In the genomic region with DNA sequence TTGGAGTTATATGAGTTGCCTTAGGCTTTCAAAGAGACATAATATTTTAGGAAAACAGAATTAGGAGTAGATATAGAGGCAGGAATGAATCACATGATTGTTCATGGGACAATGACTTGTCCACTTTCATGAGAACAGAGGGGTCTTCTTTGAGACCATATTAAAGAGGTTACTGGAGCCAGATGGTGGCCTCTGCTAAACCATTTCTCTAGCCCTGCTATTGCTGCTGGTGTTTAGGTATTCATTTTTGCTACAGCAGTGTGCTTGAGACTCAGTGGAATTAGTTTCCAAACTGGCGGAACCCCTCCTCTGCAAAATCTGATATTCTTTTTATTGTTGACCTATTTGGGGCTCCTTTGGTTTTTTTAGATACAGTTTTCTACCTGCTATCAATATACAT, we compare ENCODE assay signal across 23 cellular contexts.
"Had no signal": no experiment of that assay in that cellular context is flagged by ENCODE, and none has a peak within 500 bp of the region (broad histone marks: within the 10 kb centered on the region; RNA-seq: fewer than 3 reads in every experiment).

No MANE protein-coding gene starts in this region.

- H3K36me3 ChIP-seq: left lung, pancreas, right atrium auricular region had no signal

- H3K27me3 ChIP-seq: left lung, pancreas, right atrium auricular region, spleen, tibial artery had no signal

- H3K4me1 ChIP-seq: pancreas, psoas muscle had no signal

- H3K9me3 ChIP-seq: left lung, pancreas, psoas muscle, right atrium auricular region, spleen, tibial artery had no signal

- H3K9me3 Mint-ChIP-seq: activated B cell treated with CpG ODN at 0.5 μM for 24 hours; activated CD4-positive, alpha-beta memory T cell treated with anti-CD3 and anti-CD28 coated beads, Interleukin-2, amount 10 ng/mL, durations not matched to agents 7 days and 5 days; activated naive CD8-positive, alpha-beta T cell treated with anti-CD3 and anti-CD28 coated beads, Interleukin-2, amount 50 U/mL, for 24 hours; naive thymus-derived CD8-positive, alpha-beta T cell had no signal

- DNase-seq: activated B cell treated with CpG ODN at 0.5 μM for 24 hours; activated CD4-positive, alpha-beta memory T cell treated with anti-CD3 and anti-CD28 coated beads, Interleukin-2, amount 10 ng/mL, durations not matched to agents 7 days and 5 days; activated CD4-positive, alpha-beta T cell treated with anti-CD3 and anti-CD28 coated beads for 4 hours; activated effector memory CD4-positive, alpha-beta T cell treated with anti-CD3 and anti-CD28 coated beads, Interleukin-2, amount 50 U/mL, for 16 hours; activated naive CD4-positive, alpha-beta T cell treated with anti-CD3 and anti-CD28 coated beads, Interleukin-2, amount 50 U/mL, for 16 hours; activated naive CD8-positive, alpha-beta T cell treated with anti-CD3 and anti-CD28 coated beads, Interleukin-2, amount 50 U/mL, for 24 hours; activated T-cell treated with anti-CD3 and anti-CD28 coated beads, Interleukin-2, amount 50 U/mL, for 72 hours; central memory CD4-positive, alpha-beta T cell; endodermal cell; kidney; left lung; naive thymus-derived CD8-positive, alpha-beta T cell; pancreas; spleen; stimulated activated CD4-positive, alpha-beta T cell treated with anti-CD3 and anti-CD28 coated beads, Interleukin-4, amount 100 ng/mL, for 1 hour; stimulated activated naive CD4-positive, alpha-beta T cell treated with Interleukin-2 at 50 U/mL for 16 hours; T-helper 17 cell; tibial artery had no signal

- H3K4me3 ChIP-seq: coronary artery, left lung, pancreas, psoas muscle, right atrium auricular region, spleen, tibial artery had no signal

- H3K27me3 Mint-ChIP-seq: activated B cell treated with CpG ODN at 0.5 μM for 24 hours; activated CD4-positive, alpha-beta memory T cell treated with anti-CD3 and anti-CD28 coated beads, Interleukin-2, amount 10 ng/mL, durations not matched to agents 7 days and 5 days; activated naive CD8-positive, alpha-beta T cell treated with anti-CD3 and anti-CD28 coated beads, Interleukin-2, amount 50 U/mL, for 24 hours; brain; naive thymus-derived CD8-positive, alpha-beta T cell; T-helper 17 cell had no signal

- H3K27ac Mint-ChIP-seq: activated B cell treated with CpG ODN at 0.5 μM for 24 hours; activated CD4-positive, alpha-beta memory T cell treated with anti-CD3 and anti-CD28 coated beads, Interleukin-2, amount 10 ng/mL, durations not matched to agents 7 days and 5 days; activated naive CD8-positive, alpha-beta T cell treated with anti-CD3 and anti-CD28 coated beads, Interleukin-2, amount 50 U/mL, for 24 hours; activated T-cell treated with anti-CD3 and anti-CD28 coated beads, Interleukin-2, amount 50 U/mL, for 72 hours; endodermal cell; mesothelial cell of epicardium; T-helper 17 cell had no signal

- H3K36me3 Mint-ChIP-seq: brain had no signal

- H3K4me3 Mint-ChIP-seq: activated B cell treated with CpG ODN at 0.5 μM for 24 hours; activated CD4-positive, alpha-beta memory T cell treated with anti-CD3 and anti-CD28 coated beads, Interleukin-2, amount 10 ng/mL, durations not matched to agents 7 days and 5 days; activated naive CD8-positive, alpha-beta T cell treated with anti-CD3 and anti-CD28 coated beads, Interleukin-2, amount 50 U/mL, for 24 hours; activated T-cell treated with anti-CD3 and anti-CD28 coated beads, Interleukin-2, amount 50 U/mL, for 72 hours; endodermal cell; mesothelial cell of epicardium; naive thymus-derived CD8-positive, alpha-beta T cell; T-helper 17 cell had no signal

- H3K27ac ChIP-seq: coronary artery, left lung, pancreas, psoas muscle, right atrium auricular region, spleen, tibial artery had no signal
